ENCODE assay signal across 8 cellular contexts in the genomic region with DNA sequence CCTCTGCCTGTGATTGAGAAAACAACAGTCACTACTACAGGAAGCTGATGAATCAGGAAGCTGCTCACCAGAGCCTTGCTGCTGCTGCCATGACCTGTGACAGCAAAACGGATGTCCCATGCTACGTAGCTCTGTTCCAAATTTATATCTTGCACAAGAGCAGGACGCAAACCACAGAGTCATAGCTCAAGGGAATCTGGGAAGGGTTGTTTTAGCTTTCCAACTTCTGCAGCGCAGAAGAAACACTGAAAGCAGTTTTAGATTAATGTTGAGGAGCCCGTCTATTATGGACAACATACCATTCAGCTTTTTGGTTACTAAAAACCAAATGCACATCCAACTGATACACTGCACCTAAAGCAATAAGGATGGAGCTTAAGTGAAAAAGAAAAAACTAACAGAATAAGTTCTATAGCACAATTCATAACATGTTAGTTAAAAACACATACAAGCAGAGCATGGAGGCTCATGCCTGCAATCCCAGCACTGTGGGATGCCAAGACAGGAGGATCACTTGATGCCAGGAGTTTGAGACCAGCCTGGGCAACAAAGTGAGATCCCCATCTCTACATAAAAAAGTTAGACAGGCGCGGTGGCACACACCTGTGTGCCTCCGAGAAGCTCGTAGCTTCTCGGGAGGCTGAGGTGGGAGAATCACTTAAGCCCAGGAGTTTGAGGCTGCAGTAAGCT. TPM values are rescaled to one million over a fixed set of nuclear protein-coding genes. Genes with fewer than 3 reads are reported as not detected.
DNase-seq lines count a peak whose midpoint lies in the region; ATAC-seq and TF ChIP-seq lines count a peak whose summit lies in the region.

No MANE protein-coding gene starts in this region.

- H3K9ac ChIP-seq in endodermal cell (ENCODE audit: extremely low read depth, low read length, poor library complexity, severe bottlenecking): no peak overlapping the region

- peaks cover 0 to 7% (median 6%) of the 10 kb centered on the region in 3 donors for H3K4me1 Mint-ChIP-seq in IgD-negative memory B cell
- H3K4me1 Mint-ChIP-seq in endodermal cell: peaks cover 1% of the 10 kb centered on the region

- peaks cover 4% of the 10 kb centered on the region for H3K9me3 ChIP-seq in AG04450 (ENCODE audit: control insufficient read depth, insufficient read depth, low read length)
- peaks cover 11% of the 10 kb centered on the region for H3K9me3 ChIP-seq in WERI-Rb-1 (ENCODE audit: severe bottlenecking)
- H3K9me3 ChIP-seq in endodermal cell (ENCODE audit: control insufficient read depth, low read length): no peaks in the 10 kb centered on the region
- no peaks in the 10 kb centered on the region for H3K9me3 ChIP-seq in thoracic aorta

- H3K9me3 Mint-ChIP-seq in IgD-negative memory B cell (peaks cover 0 to 9% (median 1%) of the 10 kb centered on the region in 3 donors), endodermal cell (no peaks in the 10 kb centered on the region)

- H3K4me1 ChIP-seq in endodermal cell (ENCODE audit: control insufficient read depth, insufficient read depth, low read length) (no peaks in the 10 kb centered on the region), thoracic aorta (ENCODE audit: control insufficient read depth in 1 of 2, low read depth in 2 of 2) (peaks cover 6 to 9% of the 10 kb centered on the region in 2 donors)

- DNase-seq in AG04450 (ENCODE audit: low read depth, low spot score) (peak; percentile 81), WERI-Rb-1 (no peak), endodermal cell (peak; percentile 69), mucosa of gallbladder (ENCODE audit: low spot score) (peak; percentile 81), thoracic aorta (ENCODE audit: low spot score) (peak; percentile 41)

- CTCF ChIA-PET in AG04450 (lab: Charles Lee): interaction anchor here (0.8 to 2.5 kb wide), 9 partner anchors 8 to 139 kb away, joined by 3 to 17 read pairs (median 6); no protein-coding TSS in a partner anchor

- no peaks in the 10 kb centered on the region for H3K27me3 ChIP-seq in AG04450 (ENCODE audit: control insufficient read depth, insufficient read depth, low read length)
- no peaks in the 10 kb centered on the region for H3K27me3 ChIP-seq in WERI-Rb-1 (ENCODE audit: insufficient read depth, low read depth, severe bottlenecking)
- peaks cover 7% of the 10 kb centered on the region for H3K27me3 ChIP-seq in endodermal cell (ENCODE audit: control insufficient read depth, insufficient read depth, low read length, poor library complexity, severe bottlenecking)
- H3K27me3 ChIP-seq in thoracic aorta (replicated peaks; ENCODE audit: insufficient read depth): no peaks in the 10 kb centered on the region

- 86 to 88% methylated on average over 4 to 10 of the region's 10 CpGs for WGBS in endodermal cell (ENCODE audit: insufficient coverage in 1 of 2, insufficient read length in 1 of 2), 2 experiments

- ATAC-seq in thoracic aorta (ENCODE audit: insufficient number of reproducible peaks, low FRiP score, low read depth): peak; percentile 86
- ATAC-seq in HG03025 (IDR thresholded peaks at IDR 0.05; ENCODE audit: low FRiP score, unreplicated experiment): no peak
- no peak for ATAC-seq in GM21390 (IDR thresholded peaks at IDR 0.05; ENCODE audit: unreplicated experiment)

- H3K4me3 ChIP-seq in AG04450 (ENCODE audit: low read depth, low read length): 0 out of 2 replicates have a peak overlapping the region, but pooled peaks have one; percentile 13
- no peak overlapping the region for H3K4me3 ChIP-seq in WERI-Rb-1 (ENCODE audit: low read depth, low read length)
- no peak overlapping the region for H3K4me3 ChIP-seq in endodermal cell (ENCODE audit: low read length)
- H3K4me3 ChIP-seq in thoracic aorta: peak overlapping the region; percentile 37

- POLR2A ChIA-PET in AG04450 (lab: Yijun Ruan, JAX): interaction anchor here (0.7 to 0.9 kb wide), 6 partner anchors 21 to 364 kb away, joined by 3 to 7 read pairs (median 4); no protein-coding TSS in a partner anchor

- H3K36me3 Mint-ChIP-seq in IgD-negative memory B cell (peaks cover 6% of the 10 kb centered on the region), endodermal cell (ENCODE audit: low read depth) (no peaks in the 10 kb centered on the region)

- peak overlapping the region in 3 of 4 donors; percentile 63 to 88 (median 83) for H3K4me3 Mint-ChIP-seq in IgD-negative memory B cell
- H3K4me3 Mint-ChIP-seq in endodermal cell: no peak overlapping the region

- no peaks in the 10 kb centered on the region; the same call in 1 of the 2 replicates for H3K36me3 ChIP-seq in WERI-Rb-1
- H3K36me3 ChIP-seq in endodermal cell (ENCODE audit: control insufficient read depth, insufficient read depth, low read length): no peaks in the 10 kb centered on the region
- H3K36me3 ChIP-seq in thoracic aorta: no peaks in the 10 kb centered on the region

- TF ChIP-seq CTCF in AG04450 (IDR thresholded peaks at IDR 0.05; ENCODE audit: low read depth, low read length) (no peak), WERI-Rb-1 (IDR thresholded peaks at IDR 0.05; ENCODE audit: low read depth, low read length) (no peak), endodermal cell (conservative IDR thresholded peaks at IDR 0.05) (no peak), thoracic aorta (IDR thresholded peaks at IDR 0.05) (no peak)

- peaks cover 5% of the 10 kb centered on the region for H3K27me3 Mint-ChIP-seq in IgD-negative memory B cell
- peaks cover 31% of the 10 kb centered on the region for H3K27me3 Mint-ChIP-seq in endodermal cell (ENCODE audit: insufficient read depth)

- H3K27ac Mint-ChIP-seq in IgD-negative memory B cell: peak overlapping the region in 2 of 3 donors; percentile 69 to 76
- H3K27ac Mint-ChIP-seq in endodermal cell: no peak overlapping the region

- peak overlapping the region; percentile 65 for H3K27ac ChIP-seq in AG04450 (ENCODE audit: low read depth, low read length)
- peak overlapping the region; percentile 14 for H3K27ac ChIP-seq in WERI-Rb-1
- H3K27ac ChIP-seq in endodermal cell (ENCODE audit: low read depth, low read length): no peak overlapping the region
- H3K27ac ChIP-seq in thoracic aorta: peak overlapping the region in 1 of 2 donors; percentile 12

RNA-seq across cellular contexts. Expression of gene ANKRD33, which starts 1.7 kb away (rescaled TPM):
- not detected in 2 replicates for polyA plus RNA-seq in AG04450 (2011; rRNA removed)
- polyA minus RNA-seq in AG04450 (2011; rRNA and poly(A)+ RNA removed): 0.09 TPM in 1 of 2 replicates, not detected in the other
- polyA plus RNA-seq in IgD-negative memory B cell: not detected
- total RNA-seq in endodermal cell: under 1 TPM in 1 of 2 donors, not detected in 1; 0.46 TPM
- 0.28 TPM for polyA plus RNA-seq in endodermal cell (2013, experiment 1 of 2)
- polyA plus RNA-seq in endodermal cell (2013, experiment 2 of 2): 0.62 TPM
- total RNA-seq in mucosa of gallbladder: not detected
- total RNA-seq in thoracic aorta: not detected

RNA-seq across cellular contexts. Expression of gene ACVRL1, which starts 21.1 kb away (rescaled TPM):
- polyA plus RNA-seq in AG04450 (2011; rRNA removed) (11.1 and 13.4 TPM in 2 replicates), IgD-negative memory B cell (not detected)
- polyA minus RNA-seq in AG04450 (2011; rRNA and poly(A)+ RNA removed): 22.7 and 24.7 TPM in 2 replicates
- total RNA-seq in endodermal cell (under 1 TPM; 0.42 to 0.64 TPM), mucosa of gallbladder (37.1 TPM), thoracic aorta (10 to 100 TPM; 81.4 to 90.2 TPM)
- 1.00 TPM for polyA plus RNA-seq in endodermal cell (2013, experiment 1 of 2)
- polyA plus RNA-seq in endodermal cell (2013, experiment 2 of 2): 1.4 TPM

RNA-seq across cellular contexts. Expression of gene FIGNL2, which starts 37.6 kb away (rescaled TPM):
- polyA plus RNA-seq in AG04450 (2011; rRNA removed) (0.22 and 0.26 TPM in 2 replicates), IgD-negative memory B cell (not detected)
- 0.74 and 1.3 TPM in 2 replicates for polyA minus RNA-seq in AG04450 (2011; rRNA and poly(A)+ RNA removed)
- total RNA-seq in endodermal cell (10 to 100 TPM; 10.5 to 17.7 TPM), mucosa of gallbladder (0.75 TPM), thoracic aorta (under 1 TPM in 1 of 2 donors, not detected in 1; 0.28 TPM)
- 24.4 TPM for polyA plus RNA-seq in endodermal cell (2013, experiment 1 of 2)
- 22.8 TPM for polyA plus RNA-seq in endodermal cell (2013, experiment 2 of 2)

Comparison
In these comparisons a context has a peak if more than half of its experiments do, and no peak if none do; other contexts are left out.
1. H3K4me3 ChIP-seq: peak in AG04450 (single experiment) and thoracic aorta (single experiment); none in WERI-Rb-1 (single experiment) and endodermal cell (single experiment).
2. RNA of gene ACVRL1, which starts 21.1 kb away (total RNA-seq): 81.4 to 90.2 TPM in thoracic aorta and 37.1 TPM in mucosa of gallbladder (single experiment); 0.42 to 0.64 TPM in endodermal cell; every median in the first group is over 10 times any median in the second.